8 cellular contexts compared by ENCODE assay signal in the genomic region with DNA sequence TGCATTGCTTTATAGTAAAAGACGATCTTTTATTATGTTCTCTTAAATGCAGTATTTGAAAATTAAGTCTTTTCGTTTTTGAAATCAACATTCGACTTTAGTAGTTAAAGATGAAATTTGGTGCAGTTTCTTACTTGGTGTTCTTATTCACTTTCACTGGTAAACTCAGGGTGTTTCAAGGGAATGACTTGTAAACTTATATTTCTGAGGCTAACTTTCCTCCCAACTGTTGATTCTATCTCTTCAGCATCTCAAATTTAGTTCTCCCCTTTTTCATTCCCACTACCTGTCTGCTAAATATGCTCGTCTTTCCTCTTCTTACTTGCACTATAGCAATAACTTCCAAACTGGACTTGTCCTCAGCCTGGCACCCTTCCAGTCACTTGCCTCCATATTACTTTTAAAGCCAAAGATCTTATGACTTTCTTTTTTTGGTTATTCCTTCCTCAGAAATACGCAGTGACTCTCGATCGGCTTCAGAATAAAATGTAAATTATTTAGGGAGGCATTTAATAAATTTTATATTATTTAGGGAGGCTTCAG. TPM values are rescaled to one million over a fixed set of nuclear protein-coding genes. Genes with fewer than 3 reads are reported as not detected.
DNase-seq lines count a peak whose midpoint lies in the region; ATAC-seq and TF ChIP-seq lines count a peak whose summit lies in the region.

No MANE protein-coding gene starts in this region.

- H3K9ac ChIP-seq in PC-3 (ENCODE audit: low read length) = peak overlapping the region; percentile 80

- no peak for TF ChIP-seq POLR2A in ovary (IDR thresholded peaks at IDR 0.05)

- intact Hi-C loops in PC-3 (cut with micrococcal nuclease) (loop anchor here (2.0 to 5.0 kb wide), 3 partner anchors 66 to 120 kb away; a partner anchor contains a TSS), ovary (cut with DNase I) (no loop called here), head of caudate nucleus (cut with DNase I) (no loop called here)

- no TSS peak for BruUV-seq in PC-3 (replicated peaks; lab: Mats Ljungman, UMichigan)

- POLR2A ChIA-PET in PC-3 (lab: Charles Lee; ENCODE audit: unreplicated experiment) = interaction anchor here (0.6 kb wide), 2 partner anchors 204 to 205 kb away, joined by 5 to 13 read pairs; a partner anchor contains a TSS

- no peak for TF ChIP-seq CTCF in PC-3 (conservative IDR thresholded peaks at IDR 0.05; ENCODE audit: low read depth, low read length)
- no peak for TF ChIP-seq CTCF in epithelial cell of proximal tubule (conservative IDR thresholded peaks at IDR 0.05; ENCODE audit: low read depth, low read length)
- TF ChIP-seq CTCF in ovary (IDR thresholded peaks at IDR 0.05) = no peak

- H3K4me2 ChIP-seq in PC-3 (ENCODE audit: low read length) = peak overlapping the region; percentile 96

- peaks cover 58% of the 10 kb centered on the region for H3K79me2 ChIP-seq in PC-3 (ENCODE audit: low read length)

- H3K36me3 ChIP-seq in PC-3 (ENCODE audit: low read depth, low read length) = peaks cover 12% of the 10 kb centered on the region; the same call in 1 of the 2 replicates
- H3K36me3 ChIP-seq in ovary = no peaks in the 10 kb centered on the region

- in situ Hi-C loops in ACHN (cut with HindIII; ENCODE audit: low pct_ligation_motif_present, low pct_unique_long_range_greater_than_20kb, low sequenced_read_pairs) = no loop called here

- H4K20me1 ChIP-seq in PC-3 (ENCODE audit: low read length) = peaks cover 5% of the 10 kb centered on the region

- peak overlapping the region; percentile 65 for H3K27ac ChIP-seq in PC-3 (ENCODE audit: low read length)
- H3K27ac ChIP-seq in ovary = no peak overlapping the region

- H3K4me1 ChIP-seq in PC-3 (ENCODE audit: insufficient read depth, low read length) (peaks cover 44% of the 10 kb centered on the region), ovary (ENCODE audit: insufficient read depth) (no peaks in the 10 kb centered on the region)

- ATAC-seq in PC-3 (no peak), GM19397 (IDR thresholded peaks at IDR 0.05; ENCODE audit: unreplicated experiment) (no peak), HG03521 (IDR thresholded peaks at IDR 0.05; ENCODE audit: unreplicated experiment) (no peak)

- no peaks in the 10 kb centered on the region for H3F3A ChIP-seq in PC-3 (ENCODE audit: low read length, unreplicated experiment)

- 48 to 51% (median 48%) methylated on average over 7 of the region's 7 CpGs for WGBS in ovary, 3 donors

- CTCF ChIA-PET in PC-3 (lab: Charles Lee) = no interaction called here

- H3K4me3 ChIP-seq in PC-3 (ENCODE audit: low read length) (peak overlapping the region; percentile 81), epithelial cell of proximal tubule (ENCODE audit: low read depth, low read length) (peak overlapping the region; percentile 90), ovary (peak overlapping the region; percentile 89)

- H3K9me2 ChIP-seq in PC-3 (replicated peaks; ENCODE audit: low read length) = no peaks in the 10 kb centered on the region

- H3K9me3 ChIP-seq in PC-3 (ENCODE audit: low read length) = no peaks in the 10 kb centered on the region
- H3K9me3 ChIP-seq in ovary = no peaks in the 10 kb centered on the region

- H2AFZ ChIP-seq in PC-3 (ENCODE audit: low read length) = peak overlapping the region; percentile 98

- peak; percentile 17 for DNase-seq in EL
- DNase-seq in PC-3 = no peak
- no peak for DNase-seq in epithelial cell of proximal tubule (ENCODE audit: low read depth)
- DNase-seq in ovary = no peak
- no peak for DNase-seq in head of caudate nucleus
- DNase-seq in ACHN = no peak

- no peak for TF ChIP-seq EP300 in ovary (IDR thresholded peaks at IDR 0.05)

- no peaks in the 10 kb centered on the region for H3K27me3 ChIP-seq in PC-3 (ENCODE audit: low read length)
- H3K27me3 ChIP-seq in ovary = no peaks in the 10 kb centered on the region

RNA-seq across cellular contexts. Expression of a gene that starts 1.0 kb away (rescaled TPM):
- 31.4 and 46.5 TPM in 2 replicates for total RNA-seq in PC-3 (2014; rRNA removed)
- total RNA-seq in epithelial cell of proximal tubule = 12.9 and 14.8 TPM in 2 replicates
- 10 to 100 TPM; 11.4 to 22.8 (median 17.0) TPM for total RNA-seq in ovary
- 10 to 100 TPM in 1 of 2 donors, 1 to 10 TPM in 1; 7.7 to 10.2 TPM for polyA plus RNA-seq in ovary
